ENCODE assay signal across 12 cellular contexts in the genomic region with DNA sequence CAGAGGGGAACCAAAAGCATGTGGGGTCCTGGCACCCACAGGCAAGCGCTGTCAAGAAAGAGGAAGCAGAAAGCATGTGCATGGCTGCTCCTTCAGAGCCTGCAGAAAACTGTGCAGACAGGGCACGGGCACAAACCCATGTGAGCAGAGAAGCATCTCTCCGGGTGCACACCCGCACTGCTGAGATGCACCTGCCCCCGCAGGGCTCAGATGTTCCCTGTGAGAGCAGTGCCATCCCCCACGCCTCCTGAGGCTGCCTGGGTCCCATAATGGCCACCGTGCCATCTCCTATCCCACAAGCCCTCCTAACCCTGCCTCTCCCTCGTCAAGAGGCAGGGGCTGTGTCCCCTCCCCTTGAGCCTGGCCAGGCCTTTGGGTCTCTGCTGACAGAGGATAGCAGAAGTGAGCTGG. TPM values are rescaled to one million over a fixed set of nuclear protein-coding genes. Genes with fewer than 3 reads are reported as not detected.
DNase-seq lines count a peak whose midpoint lies in the region; ATAC-seq and TF ChIP-seq lines count a peak whose summit lies in the region.
"Had no signal": no experiment of that assay in that cellular context is flagged by ENCODE, and none has a peak within 500 bp of the region (broad histone marks: within the 10 kb centered on the region; RNA-seq: fewer than 3 reads in every experiment).

No MANE protein-coding gene starts in this region.

- H3K36me3 Mint-ChIP-seq in activated CD8-positive, alpha-beta memory T cell treated with anti-CD3 and anti-CD28 coated beads, Interleukin-2, amount 10 ng/mL, durations not matched to agents 7 days and 5 days: peaks cover 2% of the 10 kb centered on the region
- H3K36me3 Mint-ChIP-seq in endodermal cell (ENCODE audit: low read depth): peaks cover 6% of the 10 kb centered on the region
- H3K36me3 Mint-ChIP-seq in WTC11: peaks cover 22% of the 10 kb centered on the region

- no peaks in the 10 kb centered on the region for H3K4me1 ChIP-seq in endodermal cell (ENCODE audit: control insufficient read depth, insufficient read depth, low read length)

- ATAC-seq in activated CD8-positive, alpha-beta memory T cell treated with anti-CD3 and anti-CD28 coated beads, Interleukin-2, amount 10 ng/mL, durations not matched to agents 7 days and 5 days: no peak
- no peak for ATAC-seq in WTC11
- no peak for ATAC-seq in HG03025 (IDR thresholded peaks at IDR 0.05; ENCODE audit: low FRiP score, unreplicated experiment)

- no peak overlapping the region for H3K9ac ChIP-seq in endodermal cell (ENCODE audit: extremely low read depth, low read length, poor library complexity, severe bottlenecking)

- no peaks in the 10 kb centered on the region for H3K36me3 ChIP-seq in endodermal cell (ENCODE audit: control insufficient read depth, insufficient read depth, low read length)

- DNase-seq in activated CD8-positive, alpha-beta memory T cell treated with anti-CD3 and anti-CD28 coated beads, Interleukin-2, amount 10 ng/mL, durations not matched to agents 7 days and 5 days: peak; percentile 39
- no peak for DNase-seq in activated CD8-positive, alpha-beta memory T cell treated with anti-CD3 and anti-CD28 coated beads for 24 hours
- peak; percentile 69 to 72 for DNase-seq in Kasumi-1 (lab: John Stamatoyannopoulos, UW)
- peak; percentile 44 for DNase-seq in endodermal cell
- peak; percentile 51 for DNase-seq in superior temporal gyrus (ENCODE audit: extremely low spot score)
- DNase-seq in AML-193 (lab: John Stamatoyannopoulos, UW): no peak
- DNase-seq in WTC11 (ENCODE audit: low spot score): no peak
- DNase-seq: activated CD4-positive, alpha-beta T cell treated with anti-CD3 and anti-CD28 coated beads for 4 hours; NCI-H526 treated with DMSO at 0.1 percent for 48 hours; stimulated activated CD4-positive, alpha-beta T cell treated with anti-CD3 and anti-CD28 coated beads, Interleukin-2, amount 100 ng/mL, for 24 hours had no signal

- peaks cover 10% of the 10 kb centered on the region for H3K4me1 Mint-ChIP-seq in activated CD8-positive, alpha-beta memory T cell treated with anti-CD3 and anti-CD28 coated beads, Interleukin-2, amount 10 ng/mL, durations not matched to agents 7 days and 5 days
- no peaks in the 10 kb centered on the region for H3K4me1 Mint-ChIP-seq in endodermal cell
- H3K4me1 Mint-ChIP-seq in WTC11: peaks cover 7% of the 10 kb centered on the region

- no peak overlapping the region for H3K4me3 ChIP-seq in endodermal cell (ENCODE audit: low read length)

- CTCF ChIA-PET in activated CD8-positive, alpha-beta memory T cell treated with anti-CD3 and anti-CD28 coated beads, Interleukin-2, amount 10 ng/mL, durations not matched to agents 7 days and 5 days (lab: Charles Lee): interaction anchor here (0.9 to 2.7 kb wide), 3 partner anchors 20 to 112 kb away, joined by 3 to 7 read pairs (median 3); no protein-coding TSS in a partner anchor
- CTCF ChIA-PET in WTC11 (lab: Charles Lee): interaction anchor here (0.5 to 1.6 kb wide), 4 partner anchors 9 to 328 kb away, joined by 3 to 7 read pairs (median 5); no protein-coding TSS in a partner anchor

- no peak for TF ChIP-seq CTCF in endodermal cell (conservative IDR thresholded peaks at IDR 0.05)
- no peak for TF ChIP-seq CTCF in WTC11 (IDR thresholded peaks at IDR 0.05)

- H3K27me3 Mint-ChIP-seq in activated CD8-positive, alpha-beta memory T cell treated with anti-CD3 and anti-CD28 coated beads, Interleukin-2, amount 10 ng/mL, durations not matched to agents 7 days and 5 days: peaks cover 45% of the 10 kb centered on the region
- H3K27me3 Mint-ChIP-seq in endodermal cell (ENCODE audit: insufficient read depth) (peaks cover 39% of the 10 kb centered on the region), WTC11 (ENCODE audit: low read depth) (peaks cover 29% of the 10 kb centered on the region)

- H3K27me3 ChIP-seq in endodermal cell (ENCODE audit: control insufficient read depth, insufficient read depth, low read length, poor library complexity, severe bottlenecking): no peaks in the 10 kb centered on the region

- H3K27ac ChIP-seq in endodermal cell (ENCODE audit: low read depth, low read length): no peak overlapping the region

- H3K9me3 ChIP-seq in endodermal cell (ENCODE audit: control insufficient read depth, low read length): peaks cover 14% of the 10 kb centered on the region

- 89 to 91% methylated on average over 5 to 8 of the region's 8 CpGs for WGBS in endodermal cell (ENCODE audit: insufficient coverage in 1 of 2, insufficient read length in 1 of 2), 2 experiments

- POLR2A ChIA-PET in WTC11 (lab: Charles Lee): no interaction called here

- H3K27ac Mint-ChIP-seq in activated CD8-positive, alpha-beta memory T cell treated with anti-CD3 and anti-CD28 coated beads, Interleukin-2, amount 10 ng/mL, durations not matched to agents 7 days and 5 days: no peak overlapping the region
- H3K27ac Mint-ChIP-seq in endodermal cell (no peak overlapping the region), WTC11 (no peak overlapping the region)

- peaks cover 6% of the 10 kb centered on the region for H3K9me3 Mint-ChIP-seq in activated CD8-positive, alpha-beta memory T cell treated with anti-CD3 and anti-CD28 coated beads, Interleukin-2, amount 10 ng/mL, durations not matched to agents 7 days and 5 days (ENCODE audit: low read depth)
- peaks cover 40% of the 10 kb centered on the region for H3K9me3 Mint-ChIP-seq in endodermal cell
- H3K9me3 Mint-ChIP-seq in WTC11: peaks cover 32% of the 10 kb centered on the region

- H3K4me3 Mint-ChIP-seq in activated CD8-positive, alpha-beta memory T cell treated with anti-CD3 and anti-CD28 coated beads, Interleukin-2, amount 10 ng/mL, durations not matched to agents 7 days and 5 days: no peak overlapping the region
- H3K4me3 Mint-ChIP-seq in endodermal cell (no peak overlapping the region), WTC11 (no peak overlapping the region)

TF ChIP-seq in WTC11, 78 proteins besides CTCF, POLR2A, EP300 and RAD21:
- TF ChIP-seq PRRX2 (CRISPR knock-in tag; IDR thresholded peaks at IDR 0.05): no peak
- no peak for TF ChIP-seq RORB (CRISPR knock-in tag; IDR thresholded peaks at IDR 0.05)
- TF ChIP-seq OVOL2 (CRISPR knock-in tag; IDR thresholded peaks at IDR 0.05; ENCODE audit: borderline replicate concordance): no peak

RNA-seq across cellular contexts. Expression of a gene that starts 32.3 kb away (rescaled TPM):
- 10 to 100 TPM; 59.9 to 63.6 TPM for total RNA-seq in activated CD8-positive, alpha-beta memory T cell treated with anti-CD3 and anti-CD28 coated beads, Interleukin-2, amount 10 ng/mL, durations not matched to agents 7 days and 5 days
- total RNA-seq in endodermal cell (100 to 1,000 TPM in 1 of 2 donors, 10 to 100 TPM in 1; 99.7 to 114 TPM), WTC11 (2021) (69.0 to 82.4 TPM (median 72.4 TPM) in 3 replicates)
- polyA plus RNA-seq in endodermal cell (2013, experiment 1 of 2): 35.2 TPM
- 35.8 TPM for polyA plus RNA-seq in endodermal cell (2013, experiment 2 of 2)

RNA-seq across cellular contexts. Expression of a gene that starts 52.5 kb away (rescaled TPM):
- total RNA-seq in activated CD8-positive, alpha-beta memory T cell treated with anti-CD3 and anti-CD28 coated beads, Interleukin-2, amount 10 ng/mL, durations not matched to agents 7 days and 5 days: not detected
- 10 to 100 TPM in 1 of 2 donors, 1 to 10 TPM in 1; 8.2 to 15.7 TPM for total RNA-seq in endodermal cell
- 4.0 TPM for polyA plus RNA-seq in endodermal cell (2013, experiment 1 of 2)
- 4.0 TPM for polyA plus RNA-seq in endodermal cell (2013, experiment 2 of 2)
- total RNA-seq in WTC11 (2021): 2.4 to 3.9 TPM (median 3.6 TPM) in 3 replicates
- total RNA-seq: mononuclear cell had no signal

Comparison
In these comparisons a context has a peak if more than half of its experiments do, and no peak if none do; other contexts are left out.
1. DNase-seq: peak in activated CD8-positive, alpha-beta memory T cell treated with anti-CD3 and anti-CD28 coated beads, Interleukin-2, amount 10 ng/mL, durations not matched to agents 7 days and 5 days (single experiment), Kasumi-1 (2 of 2), endodermal cell (single experiment) and superior temporal gyrus (single experiment); none in activated CD8-positive, alpha-beta memory T cell treated with anti-CD3 and anti-CD28 coated beads for 24 hours (single experiment), AML-193 (0 of 2) and WTC11 (single experiment).